ENCODE assay signal across 9 cellular contexts in the genomic region with DNA sequence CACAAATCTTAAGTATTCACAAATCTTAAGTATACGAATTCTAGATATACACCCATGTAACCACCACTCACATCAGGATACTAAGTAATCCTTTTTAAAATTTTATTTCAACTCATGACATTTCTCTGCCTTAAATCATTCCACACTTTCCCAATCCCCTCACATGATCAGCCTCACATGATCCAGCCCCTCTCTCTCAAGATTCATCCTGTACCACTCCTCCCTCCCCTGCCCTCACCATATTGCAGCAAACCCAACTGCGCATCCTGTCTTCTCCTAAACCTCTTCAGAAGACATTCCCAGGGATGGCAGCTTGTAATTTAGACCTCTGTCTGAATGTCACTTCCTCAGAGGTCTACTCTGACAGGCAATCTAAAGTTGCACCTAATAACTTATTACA. TPM values are rescaled to one million over a fixed set of nuclear protein-coding genes. Genes with fewer than 3 reads are reported as not detected.
DNase-seq lines count a peak whose midpoint lies in the region; ATAC-seq and TF ChIP-seq lines count a peak whose summit lies in the region.
"Had no signal": no experiment of that assay in that cellular context is flagged by ENCODE, and none has a peak within 500 bp of the region (broad histone marks: within the 10 kb centered on the region; RNA-seq: fewer than 3 reads in every experiment).

No MANE protein-coding gene starts in this region.

- peaks cover 2% of the 10 kb centered on the region for H3K79me1 ChIP-seq in mesendoderm (ENCODE audit: low read length)

- ATAC-seq in HG03460 (IDR thresholded peaks at IDR 0.05; ENCODE audit: unreplicated experiment), result no peak
- no peak for ATAC-seq in GM21515 (IDR thresholded peaks at IDR 0.05; ENCODE audit: unreplicated experiment)
- ATAC-seq in GM19455 (IDR thresholded peaks at IDR 0.05; ENCODE audit: unreplicated experiment), result no peak

- no peak overlapping the region for H2AK5ac ChIP-seq in mesendoderm (ENCODE audit: low read length)

- peaks cover 14 to 43% (median 30%) of the 10 kb centered on the region in 4 donors for H3K4me1 Mint-ChIP-seq in CD4-positive, alpha-beta memory T cell

- intact Hi-C loops in CD4-positive, alpha-beta memory T cell (cut with micrococcal nuclease), result no loop called here

- no CpG with 5 or more reads among the region's 2 CpGs for WGBS in mesendoderm (ENCODE audit: extremely low coverage, insufficient coverage, low lambda C conversion rate)

- no peak overlapping the region for H3K18ac ChIP-seq in mesendoderm (ENCODE audit: low read length)

- DNase-seq in CD4-positive, alpha-beta memory T cell, result no peak
- peak in 1 of 2 experiments; percentile 15 for DNase-seq in HL-60 (ENCODE audit: low read depth in 1 of 2, low spot score in 1 of 2)
- peak; percentile 26 for DNase-seq in adipocyte (ENCODE audit: low read depth)
- DNase-seq in mesendoderm, result peak; percentile 78
- DNase-seq in BE2C, result no peak
- DNase-seq: activated CD8-positive, alpha-beta memory T cell treated with anti-CD3 and anti-CD28 coated beads, Interleukin-2, amount 50 U/mL, for 48 hours had no signal

- H3K4ac ChIP-seq in mesendoderm (ENCODE audit: low read depth, low read length), result no peak overlapping the region

- no peaks in the 10 kb centered on the region for H3K9me3 ChIP-seq in CD4-positive, alpha-beta memory T cell (ENCODE audit: control insufficient read depth in 1 of 2, low read length in 2 of 2)
- H3K9me3 ChIP-seq in adipocyte (ENCODE audit: control insufficient read depth, low read length) (no peaks in the 10 kb centered on the region), BE2C (no peaks in the 10 kb centered on the region)

- peaks cover 0 to 4% of the 10 kb centered on the region in 2 donors for H3K27me3 Mint-ChIP-seq in CD4-positive, alpha-beta memory T cell

- peak overlapping the region in 4 of 8 donors; percentile 4 to 43 (median 38) for H3K4me3 Mint-ChIP-seq in CD4-positive, alpha-beta memory T cell

- H3K9me3 Mint-ChIP-seq in CD4-positive, alpha-beta memory T cell, result peaks cover 0 to 7% (median 0%) of the 10 kb centered on the region in 8 donors

- H2BK120ac ChIP-seq in mesendoderm (ENCODE audit: low read depth, low read length), result no peak overlapping the region

- no peak overlapping the region for H2BK5ac ChIP-seq in mesendoderm (ENCODE audit: low read length)

- peaks cover 31% of the 10 kb centered on the region for H3K79me2 ChIP-seq in mesendoderm (ENCODE audit: control insufficient read depth, insufficient read depth, low read length)

- H3K23ac ChIP-seq in mesendoderm (ENCODE audit: low read length), result no peak overlapping the region

- no peak overlapping the region for H4K8ac ChIP-seq in mesendoderm (ENCODE audit: low read depth, low read length)

- H2BK15ac ChIP-seq in mesendoderm (replicated peaks; ENCODE audit: low read depth), result no peak overlapping the region

- no peak overlapping the region for H3K27ac ChIP-seq in CD4-positive, alpha-beta memory T cell (ENCODE audit: low read depth, low read length)
- H3K27ac ChIP-seq in HL-60 (replicated peaks) (peak overlapping the region; percentile 89; the same call in 1 of the 2 replicates), mesendoderm (ENCODE audit: low read depth, low read length) (peak overlapping the region; percentile 34)

- H3K27me3 ChIP-seq in CD4-positive, alpha-beta memory T cell (ENCODE audit: insufficient read depth, low read length), result no peaks in the 10 kb centered on the region
- H3K27me3 ChIP-seq in HL-60 (ENCODE audit: insufficient read depth, poor library complexity, severe bottlenecking) (no peaks in the 10 kb centered on the region), adipocyte (replicated peaks; ENCODE audit: control insufficient read depth, insufficient read depth, low read length) (no peaks in the 10 kb centered on the region), mesendoderm (ENCODE audit: insufficient read depth, low read length, poor library complexity) (no peaks in the 10 kb centered on the region), BE2C (peaks cover 12% of the 10 kb centered on the region)

- peaks cover 35% of the 10 kb centered on the region for H3K4me1 ChIP-seq in CD4-positive, alpha-beta memory T cell (ENCODE audit: insufficient read depth, low read length)
- H3K4me1 ChIP-seq in adipocyte (ENCODE audit: control insufficient read depth, insufficient read depth, low read length) (peaks cover 41% of the 10 kb centered on the region), mesendoderm (ENCODE audit: control insufficient read depth, low read depth, low read length) (peaks cover 9% of the 10 kb centered on the region), BE2C (no peaks in the 10 kb centered on the region; the same call in 1 of the 2 replicates)

- peak overlapping the region; percentile 8 for H3K56ac ChIP-seq in mesendoderm (ENCODE audit: low read length)

- peaks cover 6% of the 10 kb centered on the region for H3K36me3 ChIP-seq in CD4-positive, alpha-beta memory T cell (ENCODE audit: insufficient read depth, low read length)
- H3K36me3 ChIP-seq in adipocyte (ENCODE audit: control insufficient read depth, insufficient read depth, low read length, severe bottlenecking) (peaks cover 9% of the 10 kb centered on the region), mesendoderm (ENCODE audit: control insufficient read depth, insufficient read depth, low read length) (no peaks in the 10 kb centered on the region), BE2C (peaks cover 19% of the 10 kb centered on the region)

- H3K4me2 ChIP-seq in mesendoderm (ENCODE audit: low read length), result no peak overlapping the region

- no peak overlapping the region for H4K5ac ChIP-seq in mesendoderm (ENCODE audit: low read length)

- H3K9ac ChIP-seq in adipocyte (ENCODE audit: low read length) (peak overlapping the region; percentile 98), mesendoderm (ENCODE audit: low read length) (peak overlapping the region; percentile 3)

- CTCF ChIA-PET in CD4-positive, alpha-beta memory T cell (lab: Charles Lee; ENCODE audit: partially characterized antibody), result no interaction called here

- POLR2A ChIA-PET in CD4-positive, alpha-beta memory T cell (lab: Charles Lee; ENCODE audit: partially characterized antibody), result no interaction called here

- H3K36me3 Mint-ChIP-seq in CD4-positive, alpha-beta memory T cell, result peaks cover 0 to 22% of the 10 kb centered on the region in 2 donors

- H3K4me3 ChIP-seq in CD4-positive, alpha-beta memory T cell (ENCODE audit: low read length in 2 of 2), result no peak overlapping the region
- H3K4me3 ChIP-seq in HL-60 (replicated peaks; ENCODE audit: insufficient read depth, low read length) (no peak overlapping the region), adipocyte (ENCODE audit: low read length) (peak overlapping the region; percentile 99), mesendoderm (ENCODE audit: low read length) (no peak overlapping the region), BE2C (ENCODE audit: low read depth, low read length) (no peak overlapping the region)

- TF ChIP-seq CTCF in HL-60 (IDR thresholded peaks at IDR 0.05; ENCODE audit: insufficient read depth, low read length) (no peak), BE2C (IDR thresholded peaks at IDR 0.05; ENCODE audit: low read depth, low read length) (no peak)

- H3K27ac Mint-ChIP-seq in CD4-positive, alpha-beta memory T cell, result peak overlapping the region in 5 of 7 donors; percentile 24 to 92 (median 54)

RNA-seq across cellular contexts. Expression of gene EIF4B, which starts 1.7 kb away (rescaled TPM):
- total RNA-seq in CD4-positive, alpha-beta memory T cell, result 100 to 1,000 TPM; 730 to 777 TPM
- 100 to 1,000 TPM in 1 of 2 donors, 10 to 100 TPM in 1; 74.2 to 117 TPM for polyA plus RNA-seq in CD4-positive, alpha-beta memory T cell
- 385 TPM for polyA plus RNA-seq in mesendoderm (2013, experiment 1 of 2)
- polyA plus RNA-seq in mesendoderm (2013, experiment 2 of 2), result 407 TPM
- polyA plus RNA-seq in BE2C (2012; ENCODE audit: insufficient read depth, insufficient read length, low read depth), result 173 TPM

RNA-seq across cellular contexts. Expression of gene TNS2, which starts 45.3 kb away (rescaled TPM):
- 1 to 10 TPM; 6.3 to 7.2 TPM for total RNA-seq in CD4-positive, alpha-beta memory T cell
- under 1 TPM; 0.27 to 0.45 TPM for polyA plus RNA-seq in CD4-positive, alpha-beta memory T cell
- 15.4 TPM for polyA plus RNA-seq in mesendoderm (2013, experiment 1 of 2)
- 22.5 TPM for polyA plus RNA-seq in mesendoderm (2013, experiment 2 of 2)
- polyA plus RNA-seq in BE2C (2012; ENCODE audit: insufficient read depth, insufficient read length, low read depth), result 28.1 TPM

RNA-seq across cellular contexts. Expression of gene KRT18, which starts 55.7 kb away (rescaled TPM):
- 1 to 10 TPM; 7.4 TPM for total RNA-seq in CD4-positive, alpha-beta memory T cell
- 1 to 10 TPM; 4.2 to 6.2 TPM for polyA plus RNA-seq in CD4-positive, alpha-beta memory T cell
- 373 TPM for polyA plus RNA-seq in mesendoderm (2013, experiment 1 of 2)
- 379 TPM for polyA plus RNA-seq in mesendoderm (2013, experiment 2 of 2)
- polyA plus RNA-seq in BE2C (2012; ENCODE audit: insufficient read depth, insufficient read length, low read depth), result 3.5 TPM

Comparison
In these comparisons a context has a peak if more than half of its experiments do, and no peak if none do; other contexts are left out.
1. DNase-seq: peak in adipocyte (single experiment) and mesendoderm (single experiment); none in CD4-positive, alpha-beta memory T cell (0 of 5) and BE2C (single experiment).